8 cellular contexts compared by ENCODE assay signal in genomic region chr19:2290441-2291184, GRCh38. TPM values are rescaled to one million over a fixed set of nuclear protein-coding genes. Genes with fewer than 3 reads are reported as not detected.
DNase-seq lines count a peak whose midpoint lies in the region; ATAC-seq, FAIRE-seq and TF ChIP-seq lines count a peak whose summit lies in the region.

No MANE protein-coding gene starts in this region.

- H2BK120ac ChIP-seq in trophoblast cell (ENCODE audit: insufficient read depth, low read length, poor library complexity), result no peak overlapping the region

- TF ChIP-seq CTCF in NB4 (IDR thresholded peaks at IDR 0.05; ENCODE audit: low read depth, low read length), result no peak
- TF ChIP-seq CTCF in D721Med (IDR thresholded peaks at IDR 0.05; ENCODE audit: insufficient read depth, missing control alignments), result no peak

- no peak overlapping the region for H2BK5ac ChIP-seq in trophoblast cell (ENCODE audit: low read depth, low read length, poor library complexity)

- H3K4me2 ChIP-seq in trophoblast cell (ENCODE audit: low read length), result peak overlapping the region; percentile 57

- H3K4me3 Mint-ChIP-seq in dendritic cell treated with granulocyte-macrophage colony-stimulating factor and Interleukin-4, amounts not matched to agents 40 ng/mL and 50 ng/mL, for 4 days, result peak overlapping the region; percentile 85

- H3K79me2 ChIP-seq in trophoblast cell (ENCODE audit: control insufficient read depth, insufficient read depth, low read length, poor library complexity), result no peaks in the 10 kb centered on the region

- H3K36me3 ChIP-seq in ES-I3 (ENCODE audit: insufficient read depth, low read length) (no peaks in the 10 kb centered on the region), trophoblast cell (ENCODE audit: control insufficient read depth in 1 of 2, insufficient read depth in 2 of 2, low read length in 2 of 2) (no peaks in the 10 kb centered on the region)

- peaks cover 49% of the 10 kb centered on the region for H3K27me3 ChIP-seq in trophoblast cell (ENCODE audit: insufficient read depth, low read length)

- peak; percentile 35 for DNase-seq in NB4 (ENCODE audit: low read depth)
- DNase-seq in trophoblast cell, result peak in 1 of 2 donors; percentile 59
- DNase-seq in D721Med (ENCODE audit: insufficient read length, low spot score), result no peak
- no peak for DNase-seq in central memory CD4-positive, alpha-beta T cell

- H3K27ac ChIP-seq in trophoblast cell (ENCODE audit: low read depth, low read length), result no peak overlapping the region

- H3K4ac ChIP-seq in trophoblast cell (ENCODE audit: low read depth, low read length), result no peak overlapping the region

- H3K27me3 Mint-ChIP-seq in dendritic cell treated with granulocyte-macrophage colony-stimulating factor and Interleukin-4, amounts not matched to agents 40 ng/mL and 50 ng/mL, for 4 days, result peaks cover 53% of the 10 kb centered on the region

- no peak for TF ChIP-seq POLR2A in NB4 (IDR thresholded peaks at IDR 0.05; ENCODE audit: extremely low read depth, insufficient read length)

- no peak overlapping the region for H2AK5ac ChIP-seq in trophoblast cell (ENCODE audit: low read length)

- no peak for ATAC-seq in GM21717 (IDR thresholded peaks at IDR 0.05; ENCODE audit: unreplicated experiment)
- no peak for ATAC-seq in GM21367 (IDR thresholded peaks at IDR 0.05; ENCODE audit: unreplicated experiment)

- no peak overlapping the region for H4K8ac ChIP-seq in trophoblast cell (ENCODE audit: low read depth, low read length)

- H3K27ac Mint-ChIP-seq in dendritic cell treated with granulocyte-macrophage colony-stimulating factor and Interleukin-4, amounts not matched to agents 40 ng/mL and 50 ng/mL, for 4 days, result peak overlapping the region; percentile 88

- H3K9me3 Mint-ChIP-seq in dendritic cell treated with granulocyte-macrophage colony-stimulating factor and Interleukin-4, amounts not matched to agents 40 ng/mL and 50 ng/mL, for 4 days, result no peaks in the 10 kb centered on the region

- H3K4me1 ChIP-seq in ES-I3 (ENCODE audit: insufficient read depth, low read length) (no peaks in the 10 kb centered on the region; the same call in 1 of the 2 replicates), trophoblast cell (ENCODE audit: control insufficient read depth in 1 of 2, insufficient read depth in 2 of 2, low read length in 2 of 2) (peaks cover 9 to 20% of the 10 kb centered on the region in 2 experiments)

- no peak overlapping the region for H3K18ac ChIP-seq in trophoblast cell (ENCODE audit: low read length)

- no CpG with 5 or more reads among the region's 82 CpGs for whole genome bisulfite sequencing in trophoblast cell (ENCODE audit: extremely low coverage, insufficient coverage, insufficient read length)

- H3K14ac ChIP-seq in trophoblast cell (ENCODE audit: low read length), result no peak overlapping the region

- H4K12ac ChIP-seq in trophoblast cell (ENCODE audit: low read depth, low read length), result no peak overlapping the region

- no peak overlapping the region for H4K91ac ChIP-seq in trophoblast cell (ENCODE audit: low read depth, low read length)

- H3K9me3 ChIP-seq in ES-I3 (ENCODE audit: control insufficient read depth, insufficient read depth, low read length), result no peaks in the 10 kb centered on the region
- H3K9me3 ChIP-seq in trophoblast cell (ENCODE audit: insufficient read depth, low read depth, low read length), result peaks cover 24% of the 10 kb centered on the region

- intact Hi-C loops in dendritic cell treated with granulocyte-macrophage colony-stimulating factor and Interleukin-4, amounts not matched to agents 40 ng/mL and 50 ng/mL, for 4 days (cut with micrococcal nuclease), result no loop called here

- H3K4me3 ChIP-seq in NB4 (ENCODE audit: low read depth, low read length) (peak overlapping the region; percentile 78), trophoblast cell (ENCODE audit: low read depth, low read length) (peak overlapping the region; percentile 3)

- H3K4me1 Mint-ChIP-seq in dendritic cell treated with granulocyte-macrophage colony-stimulating factor and Interleukin-4, amounts not matched to agents 40 ng/mL and 50 ng/mL, for 4 days (ENCODE audit: low read depth), result peaks cover 73% of the 10 kb centered on the region

- no peak for FAIRE-seq in D721Med (lab: Jason Lieb, UNC)

- H2AFZ ChIP-seq in trophoblast cell (ENCODE audit: insufficient read depth, low read length, poor library complexity), result no peak overlapping the region

- H3K9ac ChIP-seq in ES-I3 (ENCODE audit: low read depth, low read length) (peak overlapping the region; percentile 17; the same call in 1 of the 2 replicates), trophoblast cell (ENCODE audit: low read length) (no peak overlapping the region)

- H2BK12ac ChIP-seq in trophoblast cell (ENCODE audit: low read length), result no peak overlapping the region

- no peaks in the 10 kb centered on the region for H3K79me1 ChIP-seq in trophoblast cell (ENCODE audit: low read length)

- peaks cover 59% of the 10 kb centered on the region for H3K36me3 Mint-ChIP-seq in dendritic cell treated with granulocyte-macrophage colony-stimulating factor and Interleukin-4, amounts not matched to agents 40 ng/mL and 50 ng/mL, for 4 days (ENCODE audit: low read depth)

- no peak overlapping the region for H3K23ac ChIP-seq in trophoblast cell (ENCODE audit: low read length)

RNA-seq across cellular contexts. Expression of gene PEAK3, which starts 8.6 kb away (rescaled TPM):
- polyA plus RNA-seq in trophoblast cell (2013), result 0.03 TPM in 2 replicates

RNA-seq across cellular contexts. Expression of gene LINGO3, which starts 17.3 kb away (rescaled TPM):
- not detected in 2 replicates for polyA plus RNA-seq in trophoblast cell (2013)

RNA-seq across cellular contexts. Expression of gene JSRP1, which starts 34.4 kb away (rescaled TPM):
- 0.10 and 0.12 TPM in 2 replicates for polyA plus RNA-seq in trophoblast cell (2013)

RNA-seq across cellular contexts. Expression of gene LSM7, which starts 37.8 kb away (rescaled TPM):
- polyA plus RNA-seq in trophoblast cell (2013), result 193 and 208 TPM in 2 replicates

RNA-seq across cellular contexts. Expression of gene SPPL2B, which starts 37.9 kb away (rescaled TPM):
- polyA plus RNA-seq in trophoblast cell (2013), result 27.5 and 28.8 TPM in 2 replicates
